Comparison of ENCODE assay signal across 19 cellular contexts in the genomic region with DNA sequence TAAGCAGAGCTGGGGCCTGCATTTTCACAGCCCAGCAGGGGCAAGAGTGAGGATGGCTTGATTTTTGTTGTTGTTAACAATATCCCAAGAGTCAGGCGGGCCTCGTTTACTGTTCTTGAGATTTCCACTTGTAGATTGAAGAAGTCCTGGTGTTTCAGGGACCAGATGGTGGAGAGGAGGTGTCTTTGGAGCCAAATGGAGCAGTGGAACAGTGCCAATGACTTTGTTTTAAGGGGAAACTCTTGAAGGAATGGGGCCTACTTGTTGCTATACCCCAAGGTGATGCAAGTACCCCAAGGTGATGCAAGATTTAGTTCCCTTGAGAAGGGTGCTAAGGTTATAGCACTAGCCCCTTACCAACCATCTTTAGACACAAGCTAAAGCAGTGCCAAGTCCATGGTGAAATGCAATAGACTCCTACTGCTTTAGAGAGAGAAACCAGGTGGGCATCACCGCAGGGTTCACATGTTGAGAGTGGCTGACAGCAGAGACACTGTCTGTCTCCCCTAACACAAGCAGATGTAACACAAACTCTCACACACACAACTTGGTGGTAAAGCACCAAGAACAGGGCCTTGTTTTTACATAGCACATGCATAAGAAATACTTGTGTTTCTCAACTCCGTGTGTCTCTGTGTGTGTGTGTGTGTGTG.
"Had no signal": no experiment of that assay in that cellular context is flagged by ENCODE, and none has a peak within 500 bp of the region (broad histone marks: within the 10 kb centered on the region; RNA-seq: fewer than 3 reads in every experiment).

No MANE protein-coding gene starts in this region.

- H3K27me3 ChIP-seq: dorsolateral prefrontal cortex, hepatocyte, neural progenitor cell, pancreas, tibial nerve, upper lobe of right lung, vagina had no signal

- H3K27ac ChIP-seq: dorsolateral prefrontal cortex, hepatocyte, neural progenitor cell, pancreas, tibial nerve, upper lobe of right lung, vagina had no signal

- H3K36me3 ChIP-seq: pancreas, vagina had no signal

- H3K9me3 ChIP-seq: mucosa of descending colon, pancreas, tibial nerve, upper lobe of right lung, vagina had no signal

- H3K4me1 ChIP-seq: neural progenitor cell, pancreas, tibial nerve, vagina had no signal

- ATAC-seq: mucosa of descending colon; naive thymus-derived CD8-positive, alpha-beta T cell; pancreas; right cardiac atrium; upper lobe of right lung had no signal

- H3K4me3 ChIP-seq: dorsolateral prefrontal cortex, hepatocyte, mucosa of descending colon, neural progenitor cell, pancreas, smooth muscle cell, tibial nerve, upper lobe of right lung, vagina had no signal

- DNase-seq: cortex of kidney; effector CD8-positive, alpha-beta T cell; foreskin melanocyte; head of caudate nucleus; mesendoderm; mucosa of descending colon; naive thymus-derived CD8-positive, alpha-beta T cell; occipital lobe; pancreas; right cardiac atrium; stimulated activated CD4-positive, alpha-beta T cell treated with anti-CD3 and anti-CD28 coated beads, Interleukin-2, amount 100 ng/mL, for 48 hours; stimulated activated naive CD4-positive, alpha-beta T cell treated with Interleukin-2 at 50 U/mL for 16 hours; upper lobe of right lung had no signal
